Comparison of ENCODE assay signal across 8 cellular contexts in genomic region chr9:137453643-137454081, GRCh38. TPM values are rescaled to one million over a fixed set of nuclear protein-coding genes. Genes with fewer than 3 reads are reported as not detected.
DNase-seq lines count a peak whose midpoint lies in the region; ATAC-seq, FAIRE-seq and TF ChIP-seq lines count a peak whose summit lies in the region.

No MANE protein-coding gene starts in this region.

- H3K4me1 ChIP-seq in GM12878 (ENCODE audit: control insufficient read depth, insufficient read depth, low read length), result peaks cover 14% of the 10 kb centered on the region

- H3K79me2 ChIP-seq in GM12878 (ENCODE audit: control insufficient read depth, insufficient read depth, low read length), result peaks cover 9% of the 10 kb centered on the region

- no peak for TF ChIP-seq POLR2A in GM12878 (IDR thresholded peaks at IDR 0.05; ENCODE audit: low read depth, low read length)

- ATAC-seq in HG02885 (IDR thresholded peaks at IDR 0.05; ENCODE audit: poor library complexity, unreplicated experiment), result peak; percentile 57
- peak; percentile 39 to 58 (median 55) for ATAC-seq in T-cell (replicated peaks in 1 of 4)
- ATAC-seq in GM12878, result peak; percentile 85

- no peaks in the 10 kb centered on the region for H3K27me3 Mint-ChIP-seq in T-cell

- peak overlapping the region; percentile 64 for H3K4me2 ChIP-seq in GM12878 (ENCODE audit: control insufficient read depth, insufficient read depth)

- TF ChIP-seq CTCF in GM12878 (IDR thresholded peaks at IDR 0.05 in 2 of 3, conservative IDR thresholded peaks at IDR 0.05 in 1 of 3; ENCODE audit: control insufficient read depth in 2 of 3, extremely low read depth in 1 of 3, insufficient read depth in 1 of 3, low read depth in 3 of 3, low read length in 3 of 3), result no peak

- no peak for TF ChIP-seq EP300 in GM12878 (IDR thresholded peaks at IDR 0.05; ENCODE audit: borderline replicate concordance in 1 of 2, control insufficient read depth in 1 of 2, low read depth in 2 of 2, low read length in 2 of 2)

- no peaks in the 10 kb centered on the region for H3K9me3 ChIP-seq in GM12878 (replicated peaks; ENCODE audit: control insufficient read depth, insufficient read depth, low read length)

- RAD21 ChIA-PET in GM12878 (lab: Charles Lee; ENCODE audit: unreplicated experiment), result no interaction called here

- H3K4me3 ChIP-seq in GM12878, result peak overlapping the region; percentile 40; the same call in 1 of the 2 replicates
- H3K4me3 ChIP-seq in skin epidermis, result peak overlapping the region in 6 of 7 experiments; percentile 14 to 32 (median 20)

- no peaks in the 10 kb centered on the region for H3K36me3 ChIP-seq in GM12878 (ENCODE audit: control insufficient read depth in 2 of 2, insufficient read depth in 2 of 2, low read length in 1 of 2)

- no TSS peak for BruUV-seq in GM12878 (replicated peaks; lab: Mats Ljungman, UMichigan)

- no peak overlapping the region for H3K9ac ChIP-seq in GM12878 (ENCODE audit: control insufficient read depth, insufficient read depth, low read length)

- 81% methylated on average over 18 of the region's 25 CpGs for WGBS in GM12878 (ENCODE audit: insufficient coverage, insufficient replicate concordance, low lambda C conversion rate, missing lambda C conversion rate)

- no peaks in the 10 kb centered on the region for H3K36me3 Mint-ChIP-seq in T-cell

- DNase-seq in COLO668 (lab: John Stamatoyannopoulos, UW; ENCODE audit: unreplicated experiment) (peak; percentile 17), T-cell (peak in 32 of 34 experiments; percentile 38 to 67 (median 56)), GM12878 (ENCODE audit: low read depth, low spot score) (no peak), iPS DF 19.7 (ENCODE audit: low read depth, low spot score) (peak; percentile 85), cortex of kidney (lab: John Stamatoyannopoulos, UW) (no peak), DMS114 treated with DMSO at 0.1 percent for 48 hours (lab: John Stamatoyannopoulos, UW; ENCODE audit: unreplicated experiment) (no peak)

- intact Hi-C loops in GM12878 (cut with micrococcal nuclease; ENCODE audit: unreplicated experiment), result no loop called here

- no peaks in the 10 kb centered on the region for H4K20me1 ChIP-seq in GM12878 (ENCODE audit: control insufficient read depth, insufficient read depth)

- in situ Hi-C loops in GM12878 (cut with MboI), result no loop called here

- no peaks in the 10 kb centered on the region for H3K9me3 Mint-ChIP-seq in T-cell

- SMC1A ChIA-PET in GM12878 (lab: Charles Lee; ENCODE audit: uncharacterized antibody, unreplicated experiment), result no interaction called here

- no peaks in the 10 kb centered on the region for H3K27me3 ChIP-seq in GM12878 (replicated peaks in 1 of 2; ENCODE audit: control insufficient read depth in 2 of 2, insufficient read depth in 2 of 2, low read length in 1 of 2)

- peak overlapping the region in 1 of 2 donors; percentile 44 for H3K27ac Mint-ChIP-seq in T-cell

- CTCF ChIA-PET in T-cell (lab: Charles Lee), result no interaction called here
- CTCF ChIA-PET in GM12878 (lab: Yijun Ruan, JAX), result no interaction called here

- no peak for TF ChIP-seq RAD21 in GM12878 (IDR thresholded peaks at IDR 0.05; ENCODE audit: insufficient read depth, low read depth, low read length)

- H3K4me1 Mint-ChIP-seq in T-cell, result peaks cover 31 to 54% (median 36%) of the 10 kb centered on the region in 3 donors

- peak; percentile 80 for FAIRE-seq in GM12878 (lab: Jason Lieb, UNC)

- H2AFZ ChIP-seq in GM12878 (ENCODE audit: control insufficient read depth, low read depth, low read length), result peak overlapping the region; percentile 23

- H3K27ac ChIP-seq in GM12878 (ENCODE audit: control insufficient read depth, insufficient read depth) (no peak overlapping the region), skin epidermis (peak overlapping the region in 3 of 21 experiments; percentile 6 to 26 (median 18))

- peak overlapping the region in 2 of 3 donors; percentile 28 to 73 for H3K4me3 Mint-ChIP-seq in T-cell

- POLR2A ChIA-PET in T-cell (lab: Charles Lee), result no interaction called here
- POLR2A ChIA-PET in GM12878 (lab: Charles Lee), result interaction anchor here (1.1 kb wide), 1 partner anchor 31 kb away, joined by 5 read pairs; the partner anchor contains the start of genes EXD3 and NOXA1

TF ChIP-seq in GM12878, 131 proteins besides CTCF, POLR2A, EP300 and RAD21:
- TF ChIP-seq CHD2 (IDR thresholded peaks at IDR 0.05; ENCODE audit: borderline replicate concordance, low read depth, low read length) (no peak), HDGF (IDR thresholded peaks at IDR 0.05) (peak; percentile 52), MXI1 (IDR thresholded peaks at IDR 0.05; ENCODE audit: low read depth, low read length) (no peak)
TF ChIP-seq in GM12878: peak in this region for 1.

RNA-seq across cellular contexts. Expression of gene NSMF, which starts 5.5 kb away (rescaled TPM):
- total RNA-seq in T-cell, result 10 to 100 TPM; 40.5 to 89.5 (median 51.7) TPM
- total RNA-seq in GM12878 (2013; cell fraction: nucleolus; rRNA removed), result 50.1 and 60.0 TPM in 2 replicates
- total RNA-seq in GM12878 (2014; rRNA removed), result 18.8 and 23.1 TPM in 2 replicates
- total RNA-seq in GM12878 (2014; rRNA removed; fragmentation: Illumina TruSeq; extraction: Trizol), result 12.1 and 14.1 TPM in 2 replicates
- 35.1 and 37.2 TPM in 2 replicates for total RNA-seq in GM12878 (2021)
- 6.2 TPM for polyA plus RNA-seq in GM12878 (2011; ENCODE audit: low read depth)
- polyA plus RNA-seq in GM12878 (2011; rRNA removed), result 17.9 and 26.2 TPM in 2 replicates
- polyA plus RNA-seq in GM12878 (2011; cell fraction: cytosol; rRNA removed), result 29.2 and 44.8 TPM in 2 replicates
- 188 and 208 TPM in 2 replicates for polyA plus RNA-seq in GM12878 (2011; cell fraction: nucleus; rRNA removed)
- polyA plus RNA-seq in GM12878 (2012), result 21.6 and 25.4 TPM in 2 replicates
- 12.8 and 13.3 TPM in 2 replicates for polyA plus RNA-seq in GM12878 (2014; fragmentation: Illumina TruSeq; extraction: Trizol)
- under 1 TPM; 0.13 to 0.51 TPM for polyA plus RNA-seq in GM12878 (2014; fragmentation: Nextera tagmentation; extraction: Ambion mirVana)
- 44.3 and 47.1 TPM in 2 replicates for polyA plus RNA-seq in GM12878 (2014; rRNA removed)
- polyA plus RNA-seq in GM12878 (2016; fragmentation: Nextera tagmentation; extraction: Ambion mirVana), result 1 to 10 TPM; 1.4 to 8.9 TPM
- polyA minus RNA-seq in GM12878 (2011; rRNA and poly(A)+ RNA removed), result 17.3 and 26.8 TPM in 2 replicates
- polyA minus RNA-seq in GM12878 (2011; cell fraction: cytosol; rRNA and poly(A)+ RNA removed), result 10.3 and 12.6 TPM in 2 replicates
- polyA minus RNA-seq in GM12878 (2011; cell fraction: nucleus; rRNA and poly(A)+ RNA removed), result 37.8 and 43.1 TPM in 2 replicates

RNA-seq across cellular contexts. Expression of gene ENTPD8, which starts 12.5 kb away (rescaled TPM):
- not detected for total RNA-seq in T-cell
- not detected in 2 replicates for total RNA-seq in GM12878 (2013; cell fraction: nucleolus; rRNA removed)
- total RNA-seq in GM12878 (2014; rRNA removed), result not detected in 2 replicates
- total RNA-seq in GM12878 (2014; rRNA removed; fragmentation: Illumina TruSeq; extraction: Trizol), result not detected in 2 replicates
- total RNA-seq in GM12878 (2021), result not detected in 2 replicates
- not detected for polyA plus RNA-seq in GM12878 (2011; ENCODE audit: low read depth)
- polyA plus RNA-seq in GM12878 (2011; rRNA removed), result not detected in 2 replicates
- not detected in 2 replicates for polyA plus RNA-seq in GM12878 (2011; cell fraction: cytosol; rRNA removed)
- polyA plus RNA-seq in GM12878 (2011; cell fraction: nucleus; rRNA removed), result not detected in 2 replicates
- 0.04 TPM in 1 of 2 replicates, not detected in the other for polyA plus RNA-seq in GM12878 (2012)
- polyA plus RNA-seq in GM12878 (2014; fragmentation: Illumina TruSeq; extraction: Trizol), result not detected in 2 replicates
- not detected for polyA plus RNA-seq in GM12878 (2014; fragmentation: Nextera tagmentation; extraction: Ambion mirVana)
- not detected in 2 replicates for polyA plus RNA-seq in GM12878 (2014; rRNA removed)
- not detected for polyA plus RNA-seq in GM12878 (2016; fragmentation: Nextera tagmentation; extraction: Ambion mirVana)
- not detected in 2 replicates for polyA minus RNA-seq in GM12878 (2011; rRNA and poly(A)+ RNA removed)
- not detected in 2 replicates for polyA minus RNA-seq in GM12878 (2011; cell fraction: cytosol; rRNA and poly(A)+ RNA removed)
- not detected in 2 replicates for polyA minus RNA-seq in GM12878 (2011; cell fraction: nucleus; rRNA and poly(A)+ RNA removed)

RNA-seq across cellular contexts. Expression of gene NOXA1, which starts 30.5 kb away (rescaled TPM):
- total RNA-seq in T-cell (10 to 100 TPM in 2 of 5 donors, 1 to 10 TPM in 3; 6.4 to 11.7 (median 8.1) TPM), GM12878 (2014; rRNA removed) (0.16 TPM in 1 of 2 replicates, not detected in the other), GM12878 (2014; rRNA removed; fragmentation: Illumina TruSeq; extraction: Trizol) (not detected in 2 replicates), GM12878 (2021) (not detected in 2 replicates)
- total RNA-seq in GM12878 (2013; cell fraction: nucleolus; rRNA removed), result 0.38 TPM in 1 of 2 replicates, not detected in the other
- not detected for polyA plus RNA-seq in GM12878 (2011; ENCODE audit: low read depth)
- polyA plus RNA-seq in GM12878 (2011; rRNA removed) (0.08 TPM in 1 of 2 replicates, not detected in the other), GM12878 (2014; fragmentation: Illumina TruSeq; extraction: Trizol) (not detected in 2 replicates), GM12878 (2014; fragmentation: Nextera tagmentation; extraction: Ambion mirVana) (not detected), GM12878 (2014; rRNA removed) (0.20 TPM in 1 of 2 replicates, not detected in the other), GM12878 (2016; fragmentation: Nextera tagmentation; extraction: Ambion mirVana) (not detected)
- polyA plus RNA-seq in GM12878 (2011; cell fraction: cytosol; rRNA removed), result 0.04 and 0.07 TPM in 2 replicates
- polyA plus RNA-seq in GM12878 (2011; cell fraction: nucleus; rRNA removed), result 0.76 and 0.96 TPM in 2 replicates
- 0.27 and 0.67 TPM in 2 replicates for polyA plus RNA-seq in GM12878 (2012)
- not detected in 2 replicates for polyA minus RNA-seq in GM12878 (2011; rRNA and poly(A)+ RNA removed)
- polyA minus RNA-seq in GM12878 (2011; cell fraction: cytosol; rRNA and poly(A)+ RNA removed), result not detected in 2 replicates
- 0.36 and 0.38 TPM in 2 replicates for polyA minus RNA-seq in GM12878 (2011; cell fraction: nucleus; rRNA and poly(A)+ RNA removed)

RNA-seq across cellular contexts. Expression of gene EXD3, which starts 30.7 kb away (rescaled TPM):
- total RNA-seq in T-cell (10 to 100 TPM; 18.5 to 43.8 (median 38.0) TPM), GM12878 (2014; rRNA removed) (3.9 and 4.7 TPM in 2 replicates), GM12878 (2014; rRNA removed; fragmentation: Illumina TruSeq; extraction: Trizol) (2.2 and 2.4 TPM in 2 replicates), GM12878 (2021) (6.3 and 7.1 TPM in 2 replicates)
- total RNA-seq in GM12878 (2013; cell fraction: nucleolus; rRNA removed), result 40.8 and 46.3 TPM in 2 replicates
- 2.1 TPM for polyA plus RNA-seq in GM12878 (2011; ENCODE audit: low read depth)
- polyA plus RNA-seq in GM12878 (2011; rRNA removed) (2.9 and 5.2 TPM in 2 replicates), GM12878 (2014; fragmentation: Illumina TruSeq; extraction: Trizol) (0.44 and 1.9 TPM in 2 replicates), GM12878 (2014; fragmentation: Nextera tagmentation; extraction: Ambion mirVana) (under 1 TPM; 0.21 to 0.51 TPM), GM12878 (2014; rRNA removed) (5.2 and 7.6 TPM in 2 replicates), GM12878 (2016; fragmentation: Nextera tagmentation; extraction: Ambion mirVana) (1 to 10 TPM; 3.4 to 3.9 TPM)
- 6.5 and 10.0 TPM in 2 replicates for polyA plus RNA-seq in GM12878 (2011; cell fraction: cytosol; rRNA removed)
- 36.0 and 46.0 TPM in 2 replicates for polyA plus RNA-seq in GM12878 (2011; cell fraction: nucleus; rRNA removed)
- polyA plus RNA-seq in GM12878 (2012), result 7.4 and 9.7 TPM in 2 replicates
- 1.5 and 4.2 TPM in 2 replicates for polyA minus RNA-seq in GM12878 (2011; rRNA and poly(A)+ RNA removed)
- polyA minus RNA-seq in GM12878 (2011; cell fraction: cytosol; rRNA and poly(A)+ RNA removed), result 2.3 and 2.5 TPM in 2 replicates
- polyA minus RNA-seq in GM12878 (2011; cell fraction: nucleus; rRNA and poly(A)+ RNA removed), result 3.1 and 5.1 TPM in 2 replicates

Comparison
In these comparisons a context has a peak if more than half of its experiments do, and no peak if none do; other contexts are left out.
1. DNase-seq: peak in COLO668 (single experiment), T-cell (32 of 34) and iPS DF 19.7 (single experiment); none in GM12878 (single experiment), cortex of kidney (single experiment) and DMS114 treated with DMSO at 0.1 percent for 48 hours (single experiment).
2. RNA of gene NOXA1, which starts 30.5 kb away (total RNA-seq): 6.4 to 11.7 TPM in T-cell; 0.16 to 0.38 TPM in GM12878; every median in the first group is over 4 times any median in the second.
3. Peak in every context shown above with its lines, with median percentiles within 50 percentile points of each other: ATAC-seq.